Comparison of ENCODE assay signal across 8 cellular contexts in the genomic region with DNA sequence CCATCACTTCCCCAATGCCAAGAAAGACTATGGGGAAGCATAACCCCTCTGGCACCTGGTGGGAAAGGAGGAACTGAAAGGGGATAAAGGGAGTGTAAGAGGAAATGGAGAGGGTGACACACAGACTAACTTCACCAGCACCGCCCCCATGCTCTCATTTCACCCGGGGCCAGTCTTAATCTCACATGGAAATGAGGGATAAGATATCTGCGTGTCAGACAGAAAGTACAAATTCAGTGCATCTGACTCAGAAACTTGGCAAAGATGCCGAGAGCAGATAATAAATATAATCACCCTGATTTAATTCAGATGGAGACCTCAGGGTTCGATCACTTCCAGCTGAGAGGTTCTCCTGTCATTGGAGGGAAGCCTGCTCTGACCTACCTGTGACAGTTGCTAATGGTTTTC.
A peak's percentile ranks its signal among the peaks of the same experiment; 100 is the strongest.
DNase-seq lines count a peak whose midpoint lies in the region; ATAC-seq and TF ChIP-seq lines count a peak whose summit lies in the region.

No MANE protein-coding gene starts in this region.

- POLR2A ChIA-PET in RWPE1 (lab: Yijun Ruan, JAX; ENCODE audit: low non-redundant PET) = no interaction called here
- POLR2A ChIA-PET in HEK293T (lab: Yijun Ruan, JAX) = no interaction called here

- H3K27ac ChIP-seq in RWPE1 (no peak overlapping the region), epithelial cell of prostate (peak overlapping the region; percentile 87)

- DNase-seq in EH (ENCODE audit: low read depth) (peak; percentile 91), RWPE1 (ENCODE audit: low spot score) (peak; percentile 71), epithelial cell of prostate (ENCODE audit: low read depth, low spot score) (peak; percentile 80), posterior vena cava (ENCODE audit: low spot score) (peak; percentile 89), HuH-7.5 (ENCODE audit: low spot score) (no peak), HEK293T (ENCODE audit: extremely low spot score) (no peak), ACHN (no peak)

- intact Hi-C loops in posterior vena cava (cut with DNase I) = loop anchor here in 1 of 2 donors (5.0 kb wide), 1 partner anchor 192 kb away; the partner anchor contains the start of gene DUSP6

- CTCF ChIA-PET in RWPE1 (lab: Yijun Ruan, JAX) (interaction anchor here (0.6 kb wide), 1 partner anchor 24 kb away, joined by 3 read pairs; no protein-coding TSS in a partner anchor), HEK293T (lab: Yijun Ruan, JAX) (no interaction called here)

- in situ Hi-C loops in ACHN (cut with HindIII; ENCODE audit: low pct_ligation_motif_present, low pct_unique_long_range_greater_than_20kb, low sequenced_read_pairs) = no loop called here

- no peak for ATAC-seq in GM18511 (IDR thresholded peaks at IDR 0.05; ENCODE audit: unreplicated experiment)

- no peak for TF ChIP-seq CTCF in RWPE1 (conservative IDR thresholded peaks at IDR 0.05; ENCODE audit: low read depth)

TF ChIP-seq in HEK293T, 16 proteins besides CTCF, POLR2A, EP300 and RAD21:
- no peak for TF ChIP-seq SP1 (IDR thresholded peaks at IDR 0.05)
- no peak for TF ChIP-seq ARNT (IDR thresholded peaks at IDR 0.05)
- TF ChIP-seq, protein P1, sequence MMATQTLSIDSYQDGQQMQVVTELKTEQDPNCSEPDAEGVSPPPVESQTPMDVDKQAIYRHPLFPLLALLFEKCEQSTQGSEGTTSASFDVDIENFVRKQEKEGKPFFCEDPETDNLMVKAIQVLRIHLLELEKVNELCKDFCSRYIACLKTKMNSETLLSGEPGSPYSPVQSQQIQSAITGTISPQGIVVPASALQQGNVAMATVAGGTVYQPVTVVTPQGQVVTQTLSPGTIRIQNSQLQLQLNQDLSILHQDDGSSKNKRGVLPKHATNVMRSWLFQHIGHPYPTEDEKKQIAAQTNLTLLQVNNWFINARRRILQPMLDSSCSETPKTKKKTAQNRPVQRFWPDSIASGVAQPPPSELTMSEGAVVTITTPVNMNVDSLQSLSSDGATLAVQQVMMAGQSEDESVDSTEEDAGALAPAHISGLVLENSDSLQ (IDR thresholded peaks at IDR 0.05) = no peak
- TF ChIP-seq TARDBP (IDR thresholded peaks at IDR 0.05) = no peak
- no peak for TF ChIP-seq BHLHE40 (IDR thresholded peaks at IDR 0.05; ENCODE audit: borderline replicate concordance)
- no peak for TF ChIP-seq FOXK2 (IDR thresholded peaks at IDR 0.05)
- TF ChIP-seq L3MBTL2 (conservative IDR thresholded peaks at IDR 0.05) = no peak
- TF ChIP-seq HDGF (IDR thresholded peaks at IDR 0.05; ENCODE audit: borderline replicate concordance) = no peak

Comparison
In these comparisons a context has a peak if more than half of its experiments do, and no peak if none do; other contexts are left out.
1. DNase-seq: peak in EH (single experiment), RWPE1 (single experiment), epithelial cell of prostate (single experiment) and posterior vena cava (single experiment); none in HuH-7.5 (single experiment), HEK293T (single experiment) and ACHN (single experiment).